Comparison of ENCODE assay signal across 13 cellular contexts in the genomic region with DNA sequence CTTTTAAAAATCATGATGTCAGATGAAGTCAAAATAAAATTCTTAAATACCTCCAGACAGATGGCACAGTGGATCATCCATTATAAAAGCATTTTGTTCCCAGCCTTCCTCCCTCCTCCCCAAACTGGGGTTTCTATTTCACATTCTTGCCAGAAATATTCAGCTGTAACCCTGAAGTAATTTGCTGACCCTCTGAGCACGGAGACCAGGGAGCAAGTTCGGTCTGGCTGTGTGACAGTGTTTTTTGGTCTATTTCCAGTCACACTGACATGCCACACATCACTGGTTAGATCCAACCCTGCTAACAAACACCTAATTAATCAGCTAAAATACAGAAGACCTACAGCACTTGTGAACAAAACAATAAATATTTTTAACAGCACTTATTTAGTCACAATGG.
A peak's percentile ranks its signal among the peaks of the same experiment; 100 is the strongest.
DNase-seq lines count a peak whose midpoint lies in the region; ATAC-seq, FAIRE-seq and TF ChIP-seq lines count a peak whose summit lies in the region.
"Had no signal": no experiment of that assay in that cellular context is flagged by ENCODE, and none has a peak within 500 bp of the region (broad histone marks: within the 10 kb centered on the region; RNA-seq: fewer than 3 reads in every experiment).

No MANE protein-coding gene starts in this region.

- no peaks in the 10 kb centered on the region for H3K9me3 Mint-ChIP-seq in CD8-positive, alpha-beta memory T cell
- no peaks in the 10 kb centered on the region for H3K9me3 Mint-ChIP-seq in natural killer cell

- H4K20me1 ChIP-seq in HepG2 (ENCODE audit: insufficient read depth, low read length): peaks cover 57% of the 10 kb centered on the region

- H3K27ac ChIP-seq in HepG2 (ENCODE audit: extremely low read length, insufficient read depth, low read length) (peak overlapping the region; percentile 2), subcutaneous abdominal adipose tissue (ENCODE audit: low read depth, low read length) (peak overlapping the region; percentile 39)
- H3K27ac ChIP-seq in CD8-positive, alpha-beta memory T cell (ENCODE audit: low read depth, low read length): no peak overlapping the region
- H3K27ac ChIP-seq: neutrophil had no signal

- in situ Hi-C loops in HepG2 (cut with HindIII; ENCODE audit: extremely low pct_ligation_motif_present, low pct_unique_long_range_greater_than_20kb): no loop called here

- no peak for TF ChIP-seq POLR2A in HepG2 (IDR thresholded peaks at IDR 0.05; ENCODE audit: insufficient read depth in 1 of 2, low read depth in 2 of 2, low read length in 2 of 2)

- H3K36me3 Mint-ChIP-seq in CD8-positive, alpha-beta memory T cell: peaks cover 6 to 10% (median 10%) of the 10 kb centered on the region in 3 donors
- no peaks in the 10 kb centered on the region for H3K36me3 Mint-ChIP-seq in natural killer cell
- H3K36me3 Mint-ChIP-seq: activated CD8-positive, alpha-beta memory T cell treated with anti-CD3 and anti-CD28 coated beads, Interleukin-2, amount 10 ng/mL, durations not matched to agents 7 days and 5 days had no signal

- H3K4me3 Mint-ChIP-seq in CD8-positive, alpha-beta memory T cell: no peak overlapping the region
- no peak overlapping the region for H3K4me3 Mint-ChIP-seq in natural killer cell
- H3K4me3 Mint-ChIP-seq: activated CD8-positive, alpha-beta memory T cell treated with anti-CD3 and anti-CD28 coated beads, Interleukin-2, amount 10 ng/mL, durations not matched to agents 7 days and 5 days had no signal

- POLR2A ChIA-PET in HepG2 (lab: Yijun Ruan, JAX): interaction anchor here (1.1 to 14.6 kb wide), 3 partner anchors 8 to 40 kb away, joined by 4 to 320 read pairs (median 6); no protein-coding TSS in a partner anchor
- POLR2A ChIA-PET in CD8-positive, alpha-beta memory T cell (lab: Charles Lee): no interaction called here

- H3K36me3 ChIP-seq in HepG2 (replicated peaks in 1 of 2; ENCODE audit: control insufficient read depth in 1 of 2, insufficient read depth in 2 of 2, low read length in 2 of 2) (peaks cover 28 to 57% of the 10 kb centered on the region in 2 experiments), subcutaneous abdominal adipose tissue (ENCODE audit: control insufficient read depth in 5 of 5, insufficient read depth in 5 of 5, low read length in 5 of 5) (peaks cover 4 to 37% (median 31%) of the 10 kb centered on the region in 5 donors)
- no peaks in the 10 kb centered on the region for H3K36me3 ChIP-seq in CD8-positive, alpha-beta memory T cell (ENCODE audit: insufficient read depth, low read length)

- no peak overlapping the region for H2AFZ ChIP-seq in HepG2 (ENCODE audit: low read length)

- H3K4me1 ChIP-seq in HepG2 (ENCODE audit: insufficient read depth, low read length): peaks cover 99% of the 10 kb centered on the region
- H3K4me1 ChIP-seq in subcutaneous abdominal adipose tissue (ENCODE audit: control insufficient read depth in 5 of 5, insufficient read depth in 5 of 5, low read length in 5 of 5): peaks cover 0 to 81% (median 47%) of the 10 kb centered on the region in 5 donors
- H3K4me1 ChIP-seq in CD8-positive, alpha-beta memory T cell (ENCODE audit: insufficient read depth, low read length): no peaks in the 10 kb centered on the region

- H3K79me2 ChIP-seq in HepG2 (ENCODE audit: insufficient read depth, low read length): peaks cover 99% of the 10 kb centered on the region

- DNase-seq in GM03348 (ENCODE audit: low spot score): peak; percentile 38
- peak; percentile 82 for DNase-seq in cerebellar cortex (ENCODE audit: low spot score)
- no peak for DNase-seq in HepG2 (ENCODE audit: low spot score)
- no peak for DNase-seq in left colon
- DNase-seq in CD8-positive, alpha-beta memory T cell: no peak
- no peak for DNase-seq in natural killer cell
- DNase-seq: activated CD8-positive, alpha-beta memory T cell treated with anti-CD3 and anti-CD28 coated beads, Interleukin-2, amount 10 ng/mL, durations not matched to agents 7 days and 5 days; NCI-H1694 treated with DMSO at 0.1 percent for 48 hours; stimulated activated CD4-positive, alpha-beta T cell treated with anti-CD3 and anti-CD28 coated beads, Interleukin-2, amount 100 ng/mL, for 48 hours; stimulated activated naive CD8-positive, alpha-beta T cell treated with anti-CD3 and anti-CD28 coated beads, Interleukin-15, Interleukin-2, amounts not matched to agents 100 U/mL and 50 U/mL, for 24 hours had no signal

- ATAC-seq in HepG2 (no peak), left colon (no peak), GM21825 (IDR thresholded peaks at IDR 0.05; ENCODE audit: unreplicated experiment) (no peak), natural killer cell (no peak)
- ATAC-seq: activated CD8-positive, alpha-beta memory T cell treated with anti-CD3 and anti-CD28 coated beads, Interleukin-2, amount 10 ng/mL, durations not matched to agents 7 days and 5 days; stimulated activated naive CD8-positive, alpha-beta T cell treated with anti-CD3 and anti-CD28 coated beads, Interleukin-15, Interleukin-2, amounts not matched to agents 100 U/mL and 50 U/mL, for 24 hours had no signal

- H3K4me1 Mint-ChIP-seq in CD8-positive, alpha-beta memory T cell: no peaks in the 10 kb centered on the region
- H3K4me1 Mint-ChIP-seq in natural killer cell: no peaks in the 10 kb centered on the region
- H3K4me1 Mint-ChIP-seq: activated CD8-positive, alpha-beta memory T cell treated with anti-CD3 and anti-CD28 coated beads, Interleukin-2, amount 10 ng/mL, durations not matched to agents 7 days and 5 days had no signal

- no peak for FAIRE-seq in HepG2 (lab: Jason Lieb, UNC)

- BruUV-seq in HepG2 (replicated peaks; lab: Mats Ljungman, UMichigan): no TSS peak

- CTCF ChIA-PET in HepG2 (lab: Yijun Ruan, JAX; ENCODE audit: low intra/inter-chr PET ratio, low total read pairs): no interaction called here
- CTCF ChIA-PET in CD8-positive, alpha-beta memory T cell (lab: Charles Lee): no interaction called here

- H3K9ac ChIP-seq in HepG2 (ENCODE audit: insufficient read depth, low read depth, low read length) (peak overlapping the region; percentile 44; the same call in 1 of the 2 replicates), subcutaneous abdominal adipose tissue (ENCODE audit: low read length in 5 of 5) (peak overlapping the region in 1 of 5 donors; percentile 25)

- no peak overlapping the region for H3K27ac Mint-ChIP-seq in CD8-positive, alpha-beta memory T cell
- H3K27ac Mint-ChIP-seq in natural killer cell: no peak overlapping the region
- H3K27ac Mint-ChIP-seq: activated CD8-positive, alpha-beta memory T cell treated with anti-CD3 and anti-CD28 coated beads, Interleukin-2, amount 10 ng/mL, durations not matched to agents 7 days and 5 days had no signal

- TF ChIP-seq EP300 in HepG2 (IDR thresholded peaks at IDR 0.05; ENCODE audit: low read depth in 2 of 2, low read length in 2 of 2): no peak
- no peak for TF ChIP-seq EP300 in HepG2 (CRISPR knock-in tag; IDR thresholded peaks at IDR 0.05; ENCODE audit: borderline replicate concordance)

- no peak for TF ChIP-seq RAD21 in HepG2 (CRISPR knock-in tag; IDR thresholded peaks at IDR 0.05)

- WGBS in HepG2 (ENCODE audit: low lambda C conversion rate): 51% methylated on average over 2 of the region's 2 CpGs

- peak overlapping the region; percentile 80 for H3K4me2 ChIP-seq in HepG2 (ENCODE audit: low read depth, low read length)

- no peaks in the 10 kb centered on the region for H3K9me3 ChIP-seq in HepG2 (ENCODE audit: low read length)
- no peaks in the 10 kb centered on the region for H3K9me3 ChIP-seq in subcutaneous abdominal adipose tissue (ENCODE audit: control insufficient read depth in 5 of 5, low read length in 5 of 5)
- no peaks in the 10 kb centered on the region for H3K9me3 ChIP-seq in CD8-positive, alpha-beta memory T cell (ENCODE audit: low read length)
- H3K9me3 ChIP-seq: neutrophil had no signal

- H3K4me3 ChIP-seq in HepG2 (replicated peaks in 1 of 3; ENCODE audit: insufficient read depth in 1 of 3, low read depth in 2 of 3, low read length in 3 of 3) (peak overlapping the region; percentile 36 to 57 (median 47); a peak in 5 of 6 replicates), subcutaneous abdominal adipose tissue (ENCODE audit: low read depth in 1 of 5, low read length in 5 of 5) (peak overlapping the region in 1 of 5 donors; percentile 23)
- no peak overlapping the region for H3K4me3 ChIP-seq in CD8-positive, alpha-beta memory T cell (ENCODE audit: low read length)

- TF ChIP-seq CTCF in HepG2 (CRISPR knock-in tag; IDR thresholded peaks at IDR 0.05) (no peak), natural killer cell (IDR thresholded peaks at IDR 0.05) (no peak)

- peaks cover 0 to 3% of the 10 kb centered on the region in 2 donors for H3K27me3 Mint-ChIP-seq in CD8-positive, alpha-beta memory T cell
- H3K27me3 Mint-ChIP-seq in natural killer cell (ENCODE audit: low read depth in 2 of 2): peaks cover 20 to 35% of the 10 kb centered on the region in 2 donors
- H3K27me3 Mint-ChIP-seq: activated CD8-positive, alpha-beta memory T cell treated with anti-CD3 and anti-CD28 coated beads, Interleukin-2, amount 10 ng/mL, durations not matched to agents 7 days and 5 days had no signal

- H3K27me3 ChIP-seq in HepG2 (ENCODE audit: control insufficient read depth in 1 of 2, insufficient read depth in 2 of 2, low read length in 2 of 2) (no peaks in the 10 kb centered on the region), subcutaneous abdominal adipose tissue (ENCODE audit: control insufficient read depth in 5 of 5, insufficient read depth in 4 of 5, low read length in 5 of 5) (no peaks in the 10 kb centered on the region)
- no peaks in the 10 kb centered on the region for H3K27me3 ChIP-seq in CD8-positive, alpha-beta memory T cell (ENCODE audit: insufficient read depth, low read length, poor library complexity, severe bottlenecking)
- H3K27me3 ChIP-seq: neutrophil had no signal

- intact Hi-C loops in HepG2 (cut with micrococcal nuclease; ENCODE audit: unreplicated experiment): no loop called here
- intact Hi-C loops in left colon (cut with DNase I, micrococcal nuclease): no loop called here
- intact Hi-C loops in natural killer cell (cut with micrococcal nuclease): no loop called here

TF ChIP-seq in HepG2, 621 proteins besides CTCF, POLR2A, EP300 and RAD21:
- TF ChIP-seq MYNN (CRISPR knock-in tag; IDR thresholded peaks at IDR 0.05; ENCODE audit: low read depth) (no peak), MATR3 (CRISPR knock-in tag; IDR thresholded peaks at IDR 0.05) (no peak), ZFP36L2 (CRISPR knock-in tag; IDR thresholded peaks at IDR 0.05) (no peak), ZNF263 (CRISPR knock-in tag; IDR thresholded peaks at IDR 0.05) (peak; percentile 53; the same call in 1 of the 2 replicates), ZFYVE20 (CRISPR knock-in tag; IDR thresholded peaks at IDR 0.05; ENCODE audit: borderline replicate concordance, low read depth) (no peak)

Comparison
In these comparisons a context has a peak if more than half of its experiments do, and no peak if none do; other contexts are left out.
1. DNase-seq: peak in GM03348 (single experiment) and cerebellar cortex (single experiment); none in HepG2 (single experiment), left colon (0 of 2), CD8-positive, alpha-beta memory T cell (0 of 5) and natural killer cell (single experiment).